Comparison of ENCODE assay signal across 22 cellular contexts in genomic region chr6:44503471-44503870, GRCh38.
"Had no signal": no experiment of that assay in that cellular context is flagged by ENCODE, and none has a peak within 500 bp of the region (broad histone marks: within the 10 kb centered on the region; RNA-seq: fewer than 3 reads in every experiment).

No MANE protein-coding gene starts in this region.

- H3K27ac Mint-ChIP-seq: mesothelial cell of epicardium; naive B cell; natural killer cell; nephron progenitor cell; neural progenitor cell; progenitor cell of endocrine pancreas; stimulated activated effector memory CD8-positive, alpha-beta T cell treated with anti-CD3 and anti-CD28 coated beads, Interleukin-12 subunit alpha, Interleukin-12 subunit beta, amount 100 ng/mL, for 72 hours; stimulated activated naive CD8-positive, alpha-beta T cell treated with anti-CD3 and anti-CD28 coated beads, Interleukin-15, Interleukin-2, amounts not matched to agents 100 ng/mL and 50 ng/mL, for 24 hours had no signal

- H3K4me3 Mint-ChIP-seq: mesothelial cell of epicardium; naive B cell; natural killer cell; nephron progenitor cell; neural progenitor cell; stimulated activated effector memory CD8-positive, alpha-beta T cell treated with anti-CD3 and anti-CD28 coated beads, Interleukin-12 subunit alpha, Interleukin-12 subunit beta, amount 100 ng/mL, for 72 hours; stimulated activated naive CD8-positive, alpha-beta T cell treated with anti-CD3 and anti-CD28 coated beads, Interleukin-15, Interleukin-2, amounts not matched to agents 100 ng/mL and 50 ng/mL, for 24 hours; type B pancreatic cell had no signal

- H3K9me3 Mint-ChIP-seq: natural killer cell; stimulated activated effector memory CD8-positive, alpha-beta T cell treated with anti-CD3 and anti-CD28 coated beads, Interleukin-12 subunit alpha, Interleukin-12 subunit beta, amount 100 ng/mL, for 72 hours; stimulated activated naive CD8-positive, alpha-beta T cell treated with anti-CD3 and anti-CD28 coated beads, Interleukin-15, Interleukin-2, amounts not matched to agents 100 ng/mL and 50 ng/mL, for 24 hours had no signal

- DNase-seq: hippocampal formation; kidney; left colon; left ventricle myocardium inferior; mesendoderm; naive B cell; natural killer cell; nephron progenitor cell; occipital lobe; ovary; right cardiac atrium; small intestine; spleen; stimulated activated CD4-positive, alpha-beta T cell treated with anti-CD3 and anti-CD28 coated beads, Interleukin-4, amount 100 ng/mL, for 24 hours; stimulated activated naive CD4-positive, alpha-beta T cell; uterus had no signal

- H3K36me3 Mint-ChIP-seq: mesothelial cell of epicardium; naive B cell; natural killer cell; neural progenitor cell; stimulated activated effector memory CD8-positive, alpha-beta T cell treated with anti-CD3 and anti-CD28 coated beads, Interleukin-12 subunit alpha, Interleukin-12 subunit beta, amount 100 ng/mL, for 72 hours; type B pancreatic cell had no signal

- H3K4me1 Mint-ChIP-seq: naive B cell; natural killer cell; nephron progenitor cell; stimulated activated effector memory CD8-positive, alpha-beta T cell treated with anti-CD3 and anti-CD28 coated beads, Interleukin-12 subunit alpha, Interleukin-12 subunit beta, amount 100 ng/mL, for 72 hours had no signal
